In genomic region chr16:14658063-14658462, GRCh38 we compare ENCODE assay signal across 8 cellular contexts. TPM values are rescaled to one million over a fixed set of nuclear protein-coding genes. Genes with fewer than 3 reads are reported as not detected.
DNase-seq lines count a peak whose midpoint lies in the region; ATAC-seq and TF ChIP-seq lines count a peak whose summit lies in the region.

No MANE protein-coding gene starts in this region.

- H3K9me3 Mint-ChIP-seq in activated CD4-positive, alpha-beta T cell treated with anti-CD3 and anti-CD28 coated beads for 36 hours (ENCODE audit: low read depth), result no peaks in the 10 kb centered on the region
- H3K9me3 Mint-ChIP-seq in activated B cell treated with CpG ODN at 0.5 μM for 24 hours, result no peaks in the 10 kb centered on the region
- H3K9me3 Mint-ChIP-seq in stimulated activated effector memory CD8-positive, alpha-beta T cell treated with anti-CD3 and anti-CD28 coated beads, Interleukin-12 subunit alpha, Interleukin-12 subunit beta, amount 100 ng/mL, for 72 hours, result no peaks in the 10 kb centered on the region

- TF ChIP-seq CTCF in activated B cell treated with CpG ODN at 0.5 μM for 24 hours (IDR thresholded peaks at IDR 0.05) (no peak), left ventricle myocardium inferior (IDR thresholded peaks at IDR 0.05; ENCODE audit: borderline replicate concordance) (no peak)

- no peaks in the 10 kb centered on the region for H3K4me1 ChIP-seq in left ventricle myocardium inferior

- CTCF ChIA-PET in activated CD4-positive, alpha-beta T cell treated with anti-CD3 and anti-CD28 coated beads for 36 hours (lab: Charles Lee), result no interaction called here
- CTCF ChIA-PET in activated B cell treated with CpG ODN at 0.5 μM for 24 hours (lab: Charles Lee), result no interaction called here

- H3K36me3 Mint-ChIP-seq in activated CD4-positive, alpha-beta T cell treated with anti-CD3 and anti-CD28 coated beads for 36 hours (ENCODE audit: low read depth), result peaks cover 41% of the 10 kb centered on the region
- peaks cover 67% of the 10 kb centered on the region for H3K36me3 Mint-ChIP-seq in activated B cell treated with CpG ODN at 0.5 μM for 24 hours (ENCODE audit: low read depth)
- peaks cover 100% of the 10 kb centered on the region for H3K36me3 Mint-ChIP-seq in stimulated activated effector memory CD8-positive, alpha-beta T cell treated with anti-CD3 and anti-CD28 coated beads, Interleukin-12 subunit alpha, Interleukin-12 subunit beta, amount 100 ng/mL, for 72 hours

- peaks cover 5% of the 10 kb centered on the region for H3K4me1 Mint-ChIP-seq in activated CD4-positive, alpha-beta T cell treated with anti-CD3 and anti-CD28 coated beads for 36 hours
- H3K4me1 Mint-ChIP-seq in activated B cell treated with CpG ODN at 0.5 μM for 24 hours, result peaks cover 10% of the 10 kb centered on the region
- H3K4me1 Mint-ChIP-seq in stimulated activated effector memory CD8-positive, alpha-beta T cell treated with anti-CD3 and anti-CD28 coated beads, Interleukin-12 subunit alpha, Interleukin-12 subunit beta, amount 100 ng/mL, for 72 hours, result no peaks in the 10 kb centered on the region

- H3K27me3 Mint-ChIP-seq in activated CD4-positive, alpha-beta T cell treated with anti-CD3 and anti-CD28 coated beads for 36 hours, result no peaks in the 10 kb centered on the region
- H3K27me3 Mint-ChIP-seq in activated B cell treated with CpG ODN at 0.5 μM for 24 hours, result no peaks in the 10 kb centered on the region

- H3K27me3 ChIP-seq in left ventricle myocardium inferior (ENCODE audit: low read depth), result no peaks in the 10 kb centered on the region

- peak; percentile 7 for DNase-seq in activated CD4-positive, alpha-beta T cell treated with anti-CD3 and anti-CD28 coated beads for 36 hours
- DNase-seq in activated CD4-positive, alpha-beta T cell treated with anti-CD3 and anti-CD28 coated beads, Interleukin-2, amount 50 U/mL, for 4 hours, result no peak
- DNase-seq in activated B cell treated with CpG ODN at 0.5 μM for 24 hours (no peak), activated gamma-delta T cell (lab: John Stamatoyannopoulos, UW) (no peak), left ventricle myocardium inferior (no peak), NCI-H1105 treated with DMSO at 0.1 percent for 48 hours (lab: John Stamatoyannopoulos, UW) (no peak)
- DNase-seq in stimulated activated effector memory CD8-positive, alpha-beta T cell treated with anti-CD3 and anti-CD28 coated beads, Interleukin-12 subunit alpha, Interleukin-12 subunit beta, amount 100 ng/mL, for 72 hours (ENCODE audit: low spot score in 2 of 2), result no peak

- peak overlapping the region; percentile 7 for H3K27ac Mint-ChIP-seq in activated CD4-positive, alpha-beta T cell treated with anti-CD3 and anti-CD28 coated beads for 36 hours
- peak overlapping the region; percentile 79 for H3K27ac Mint-ChIP-seq in activated B cell treated with CpG ODN at 0.5 μM for 24 hours
- H3K27ac Mint-ChIP-seq in stimulated activated effector memory CD8-positive, alpha-beta T cell treated with anti-CD3 and anti-CD28 coated beads, Interleukin-12 subunit alpha, Interleukin-12 subunit beta, amount 100 ng/mL, for 72 hours, result peak overlapping the region; percentile 90

- ATAC-seq in activated CD4-positive, alpha-beta T cell treated with anti-CD3 and anti-CD28 coated beads for 36 hours, result peak; percentile 44
- ATAC-seq in HG02938 (IDR thresholded peaks at IDR 0.05; ENCODE audit: unreplicated experiment), result peak; percentile 70
- ATAC-seq in activated B cell treated with CpG ODN at 0.5 μM for 24 hours (ENCODE audit: low read depth), result peak; percentile 94
- no peak for ATAC-seq in stimulated activated effector memory CD8-positive, alpha-beta T cell treated with anti-CD3 and anti-CD28 coated beads, Interleukin-12 subunit alpha, Interleukin-12 subunit beta, amount 100 ng/mL, for 72 hours

- POLR2A ChIA-PET in activated CD4-positive, alpha-beta T cell treated with anti-CD3 and anti-CD28 coated beads for 36 hours (lab: Charles Lee), result no interaction called here
- POLR2A ChIA-PET in activated B cell treated with CpG ODN at 0.5 μM for 24 hours (lab: Charles Lee), result interaction anchor here (0.8 kb wide), 1 partner anchor 802 kb away, joined by 3 read pairs; no protein-coding TSS in a partner anchor

- no peak overlapping the region for H3K4me3 ChIP-seq in left ventricle myocardium inferior

- no peak overlapping the region for H3K27ac ChIP-seq in left ventricle myocardium inferior (replicated peaks)

- intact Hi-C loops in activated CD4-positive, alpha-beta T cell treated with anti-CD3 and anti-CD28 coated beads for 36 hours (cut with DNase I, micrococcal nuclease), result no loop called here
- intact Hi-C loops in activated B cell treated with CpG ODN at 0.5 μM for 24 hours (cut with micrococcal nuclease) (loop anchor here (2.0 kb wide), 1 partner anchor 25 kb away; the partner anchor contains the start of gene BFAR), left ventricle myocardium inferior (cut with micrococcal nuclease) (no loop called here)

- no peak overlapping the region for H3K4me3 Mint-ChIP-seq in activated CD4-positive, alpha-beta T cell treated with anti-CD3 and anti-CD28 coated beads for 36 hours
- peak overlapping the region; percentile 24 for H3K4me3 Mint-ChIP-seq in activated B cell treated with CpG ODN at 0.5 μM for 24 hours
- no peak overlapping the region for H3K4me3 Mint-ChIP-seq in stimulated activated effector memory CD8-positive, alpha-beta T cell treated with anti-CD3 and anti-CD28 coated beads, Interleukin-12 subunit alpha, Interleukin-12 subunit beta, amount 100 ng/mL, for 72 hours

- H3K9me3 ChIP-seq in left ventricle myocardium inferior (replicated peaks), result no peaks in the 10 kb centered on the region

- peaks cover 92% of the 10 kb centered on the region for H3K36me3 ChIP-seq in left ventricle myocardium inferior

RNA-seq across cellular contexts. Expression of gene BFAR, which starts 25.3 kb away (rescaled TPM):
- total RNA-seq in activated CD4-positive, alpha-beta T cell treated with anti-CD3 and anti-CD28 coated beads for 36 hours, result 10 to 100 TPM; 54.8 to 57.5 TPM
- total RNA-seq in activated B cell treated with CpG ODN at 0.5 μM for 24 hours (54.9 and 68.2 TPM in 2 replicates), left ventricle myocardium inferior (28.6 TPM)

RNA-seq across cellular contexts. Expression of gene PARN, which starts 28.0 kb away (rescaled TPM):
- 10 to 100 TPM; 46.4 to 64.1 TPM for total RNA-seq in activated CD4-positive, alpha-beta T cell treated with anti-CD3 and anti-CD28 coated beads for 36 hours
- total RNA-seq in activated B cell treated with CpG ODN at 0.5 μM for 24 hours (47.3 and 49.6 TPM in 2 replicates), left ventricle myocardium inferior (16.8 TPM)

RNA-seq across cellular contexts. Expression of gene PLA2G10, which starts 36.0 kb away (rescaled TPM):
- not detected for total RNA-seq in activated CD4-positive, alpha-beta T cell treated with anti-CD3 and anti-CD28 coated beads for 36 hours
- not detected in 2 replicates for total RNA-seq in activated B cell treated with CpG ODN at 0.5 μM for 24 hours
- not detected for total RNA-seq in left ventricle myocardium inferior

RNA-seq across cellular contexts. Expression of gene NPIPA3, which starts 45.1 kb away (rescaled TPM):
- 1 to 10 TPM; 1.2 to 2.5 TPM for total RNA-seq in activated CD4-positive, alpha-beta T cell treated with anti-CD3 and anti-CD28 coated beads for 36 hours
- total RNA-seq in activated B cell treated with CpG ODN at 0.5 μM for 24 hours, result 1.8 and 3.5 TPM in 2 replicates
- total RNA-seq in left ventricle myocardium inferior, result 0.85 TPM

Comparison
In these comparisons a context has a peak if more than half of its experiments do, and no peak if none do; other contexts are left out.
1. H3K27ac Mint-ChIP-seq: peak in every context shown above with its lines; median percentile 90 in stimulated activated effector memory CD8-positive, alpha-beta T cell treated with anti-CD3 and anti-CD28 coated beads, Interleukin-12 subunit alpha, Interleukin-12 subunit beta, amount 100 ng/mL, for 72 hours; 79 in activated B cell treated with CpG ODN at 0.5 μM for 24 hours; 7 in activated CD4-positive, alpha-beta T cell treated with anti-CD3 and anti-CD28 coated beads for 36 hours.